Comparison of ENCODE assay signal across 2 cellular contexts in the genomic region with DNA sequence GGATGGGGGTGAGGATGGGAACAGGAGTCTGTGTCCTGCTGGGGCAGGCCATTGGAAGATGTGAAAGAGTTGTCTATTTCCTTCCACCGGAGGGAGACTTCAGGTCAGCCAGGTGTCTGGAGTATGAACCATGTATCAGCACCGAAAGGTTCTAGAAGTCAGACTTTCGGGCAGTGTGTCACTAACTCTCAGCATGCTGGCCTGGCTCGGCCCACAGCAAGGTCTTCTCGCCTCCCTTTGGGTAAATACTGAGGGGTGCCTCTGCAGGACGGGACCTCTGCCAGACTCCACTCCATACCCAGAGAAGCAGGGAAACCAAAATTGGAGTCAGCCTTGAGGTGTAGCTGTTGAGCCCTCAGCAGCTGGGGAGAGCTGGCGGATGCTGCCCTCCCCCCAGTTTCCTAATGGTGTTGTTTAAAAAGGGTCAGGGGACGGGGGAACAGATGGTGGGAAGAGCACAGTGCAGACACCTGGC.
A peak's percentile ranks its signal among the peaks of the same experiment; 100 is the strongest.
TF ChIP-seq lines count a peak whose summit lies in the region.

No MANE protein-coding gene starts in this region.

TF ChIP-seq in Ishikawa, 13 proteins besides CTCF, POLR2A, EP300 and RAD21 (continued from another document):
- no peak for TF ChIP-seq REST (IDR thresholded peaks at IDR 0.05; ENCODE audit: low read depth)
- TF ChIP-seq NFIC (IDR thresholded peaks at IDR 0.05) = no peak
- TF ChIP-seq TEAD4 (IDR thresholded peaks at IDR 0.05) = no peak
- TF ChIP-seq YY1 (IDR thresholded peaks at IDR 0.05; ENCODE audit: low read depth) = no peak

TF ChIP-seq in GM12878, 131 proteins besides CTCF, POLR2A, EP300 and RAD21:
- peak; percentile 75; the same call in 1 of the 2 replicates for TF ChIP-seq TCF3 (IDR thresholded peaks at IDR 0.05; ENCODE audit: borderline replicate concordance, insufficient read depth, low read depth, low read length)
- TF ChIP-seq MXI1 (IDR thresholded peaks at IDR 0.05; ENCODE audit: low read depth, low read length) = peak; percentile 66; the same call in 1 of the 2 replicates
- no peak for TF ChIP-seq RB1 (IDR thresholded peaks at IDR 0.05; ENCODE audit: borderline replicate concordance)
- TF ChIP-seq RUNX3 (IDR thresholded peaks at IDR 0.05; ENCODE audit: low read length) = no peak
- TF ChIP-seq MLLT1 (IDR thresholded peaks at IDR 0.05) = peak; percentile 9
- TF ChIP-seq SMARCA5 (IDR thresholded peaks at IDR 0.05) = 0 out of 2 replicates have a peak, but pooled peaks have one; percentile 65
- peak; percentile 62 for TF ChIP-seq TCF12 (IDR thresholded peaks at IDR 0.05; ENCODE audit: low read depth, low read length)
